13 cellular contexts compared by ENCODE assay signal in the genomic region with DNA sequence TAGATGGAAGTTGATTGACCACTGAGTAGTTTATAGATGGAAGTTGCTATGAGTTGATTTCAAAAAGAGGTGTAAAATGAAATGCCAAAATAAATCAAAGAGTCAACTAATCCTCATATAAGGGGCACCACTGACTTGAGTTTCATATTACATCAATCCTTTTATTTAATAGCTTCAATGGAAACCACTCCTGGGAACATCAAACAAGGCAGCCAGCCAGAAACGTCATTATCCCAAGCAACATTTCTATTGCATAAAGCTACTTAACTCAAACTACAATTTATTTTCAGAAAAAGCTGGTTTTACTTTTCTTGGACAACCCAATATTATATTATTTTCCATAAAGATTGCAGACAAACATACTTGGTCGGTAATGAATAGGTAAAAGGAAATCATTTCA.
"Had no signal": no experiment of that assay in that cellular context is flagged by ENCODE, and none has a peak within 500 bp of the region (broad histone marks: within the 10 kb centered on the region; RNA-seq: fewer than 3 reads in every experiment).

No MANE protein-coding gene starts in this region.

- DNase-seq: activated CD4-positive, alpha-beta T cell treated with anti-CD3 and anti-CD28 coated beads, Interleukin-2, amount 50 U/mL, for 48 hours; amniotic stem cell; effector memory CD8-positive, alpha-beta T cell; foreskin keratinocyte; left cardiac atrium; pancreas; stimulated activated naive B cell treated with anti-CD40 and anti-IgM and Interleukin-4, amounts not matched to agents 10 μg/mL and 1 μg/mL and 100 μg/mL, for 72 hours; T-helper 2 cell; WERI-Rb-1 had no signal

- H3K27ac ChIP-seq: cardiac muscle cell, foreskin keratinocyte, hepatocyte, neutrophil, pancreas, WERI-Rb-1 had no signal

- H3K36me3 ChIP-seq: cardiac muscle cell, neutrophil, pancreas, WERI-Rb-1 had no signal

- H3K4me1 ChIP-seq: foreskin keratinocyte, pancreas had no signal

- H3K4me3 ChIP-seq: cardiac muscle cell, hepatocyte, pancreas had no signal

- H3K27me3 ChIP-seq: cardiac muscle cell, foreskin keratinocyte, hepatocyte, neutrophil, pancreas had no signal

- H3K9me3 ChIP-seq: neutrophil, pancreas had no signal

- ATAC-seq: effector memory CD8-positive, alpha-beta T cell; foreskin keratinocyte; left cardiac atrium; natural killer cell treated with Interleukin-12 subunit alpha and Interleukin-12 subunit beta and Interleukin-15 and Interleukin-18, amount 100 ng/mL, for 72 hours; pancreas; stimulated activated naive B cell treated with anti-CD40 and anti-IgM and Interleukin-4, amounts not matched to agents 10 μg/mL and 1 μg/mL and 100 μg/mL, for 72 hours had no signal
